Comparison of ENCODE assay signal across 7 cellular contexts in the genomic region with DNA sequence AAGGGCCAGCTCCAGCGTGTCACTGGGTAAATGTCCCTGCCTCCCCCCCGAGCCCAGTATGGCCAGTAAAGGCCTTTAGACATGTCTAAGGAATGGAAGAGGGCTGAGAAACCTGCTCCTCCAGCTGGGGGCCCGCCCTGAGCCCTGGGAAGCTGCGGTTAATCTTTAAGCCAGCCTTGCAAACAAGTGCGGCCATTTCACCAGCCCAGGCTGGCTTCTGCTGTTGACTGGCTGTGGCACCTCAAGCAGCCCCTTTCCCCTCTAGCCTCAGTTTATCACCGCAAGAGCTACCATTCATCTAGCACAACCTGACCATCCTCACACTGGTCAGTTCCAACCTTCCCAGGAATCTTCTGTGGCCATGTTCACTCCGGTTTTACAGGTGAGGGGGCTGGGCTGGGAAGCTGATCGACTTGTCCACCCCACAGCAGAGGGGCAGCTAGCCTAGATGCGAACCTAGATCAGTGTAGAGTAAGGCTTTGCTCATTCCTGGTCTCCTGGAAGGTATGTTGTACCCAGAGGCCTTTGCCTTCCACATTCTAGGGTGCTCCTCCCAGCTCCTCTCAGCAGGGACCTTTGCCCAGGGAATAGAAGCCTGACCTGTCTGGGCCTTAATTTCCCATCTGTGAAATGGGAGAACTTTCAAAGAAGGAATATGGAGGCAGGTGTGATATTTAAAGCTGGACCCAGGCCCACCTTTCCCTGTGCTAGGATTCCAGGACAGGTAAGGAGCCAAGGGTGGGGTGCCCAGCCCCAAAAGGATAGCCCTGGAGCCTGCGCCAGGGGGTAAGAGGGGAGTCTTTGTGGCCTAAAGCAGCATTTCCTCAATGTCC. TPM values are rescaled to one million over a fixed set of nuclear protein-coding genes. Genes with fewer than 3 reads are reported as not detected.
DNase-seq lines count a peak whose midpoint lies in the region; ATAC-seq, FAIRE-seq and TF ChIP-seq lines count a peak whose summit lies in the region.

No MANE protein-coding gene starts in this region.

- peaks cover 31% of the 10 kb centered on the region for H4K20me1 ChIP-seq in smooth muscle cell (ENCODE audit: low read depth)

- TF ChIP-seq CTCF in smooth muscle cell (IDR thresholded peaks at IDR 0.05; ENCODE audit: borderline replicate concordance, insufficient read depth, poor library complexity, severe bottlenecking) = no peak

- H3K4me3 Mint-ChIP-seq in T-helper 17 cell = peak overlapping the region; percentile 83

- FAIRE-seq in GM19239 (lab: Jason Lieb, UNC) = peak; percentile 87

- peaks cover 44% of the 10 kb centered on the region for H3K79me2 ChIP-seq in smooth muscle cell (ENCODE audit: low read depth)

- H3K27me3 Mint-ChIP-seq in T-helper 17 cell = no peaks in the 10 kb centered on the region

- no peak for DNase-seq in GM19239 (ENCODE audit: insufficient read length, low spot score)
- no peak for DNase-seq in T-helper 17 cell
- DNase-seq in islet precursor cell = peak; percentile 91
- no peak for DNase-seq in smooth muscle cell (lab: John Stamatoyannopoulos, UW; ENCODE audit: unreplicated experiment)
- no peak for DNase-seq in stimulated activated CD4-positive, alpha-beta T cell treated with anti-CD3 and anti-CD28 coated beads, Interleukin-1b, Interleukin-23, amount 100 ng/mL, for 48 hours
- DNase-seq in cerebellar cortex (ENCODE audit: low spot score) = no peak

- no peaks in the 10 kb centered on the region for H3F3A ChIP-seq in smooth muscle cell (ENCODE audit: low read depth)

- H2AFZ ChIP-seq in smooth muscle cell (ENCODE audit: low read depth) = no peak overlapping the region

- peaks cover 6% of the 10 kb centered on the region for H3K4me1 ChIP-seq in smooth muscle cell (ENCODE audit: low read depth)

- H3K4me2 ChIP-seq in smooth muscle cell = no peak overlapping the region

- H3K9me3 ChIP-seq in T-helper 17 cell (ENCODE audit: control insufficient read depth, low read length, poor library complexity, severe bottlenecking) (no peaks in the 10 kb centered on the region), smooth muscle cell (replicated peaks; ENCODE audit: low read depth) (no peaks in the 10 kb centered on the region)

- 65% methylated on average over 10 of the region's 10 CpGs for WGBS in smooth muscle cell (ENCODE audit: low lambda C conversion rate)

- H3K36me3 Mint-ChIP-seq in T-helper 17 cell (ENCODE audit: low read depth) = no peaks in the 10 kb centered on the region

- no peak overlapping the region for H3K9ac ChIP-seq in smooth muscle cell (ENCODE audit: low read depth)

- ATAC-seq in T-helper 17 cell (no peak), HG02973 (IDR thresholded peaks at IDR 0.05; ENCODE audit: unreplicated experiment) (no peak)

- no peaks in the 10 kb centered on the region for H3K36me3 ChIP-seq in smooth muscle cell (ENCODE audit: low read depth)

- H3K27ac Mint-ChIP-seq in T-helper 17 cell = peak overlapping the region; percentile 32

- H3K4me3 ChIP-seq in smooth muscle cell = peak overlapping the region; percentile 80

- peak overlapping the region; percentile 45 for H3K27ac ChIP-seq in smooth muscle cell (ENCODE audit: low read depth)

- H3K27me3 ChIP-seq in smooth muscle cell (ENCODE audit: low read depth) = no peaks in the 10 kb centered on the region

- H3K4me1 Mint-ChIP-seq in T-helper 17 cell = peaks cover 18% of the 10 kb centered on the region

RNA-seq across cellular contexts. Expression of gene SRC, which starts 1.2 kb away (rescaled TPM):
- total RNA-seq in T-helper 17 cell = 10 to 100 TPM in 1 of 2 donors, 1 to 10 TPM in 1; 6.2 to 22.8 TPM
- 26.7 and 36.5 TPM in 2 replicates for total RNA-seq in smooth muscle cell
- polyA plus RNA-seq in smooth muscle cell = 26.0 and 47.7 TPM in 2 replicates

RNA-seq across cellular contexts. Expression of gene MANBAL, which starts 55.3 kb away (rescaled TPM):
- total RNA-seq in T-helper 17 cell (1 to 10 TPM; 3.6 to 4.9 TPM), smooth muscle cell (28.1 and 33.7 TPM in 2 replicates)
- 86.2 and 89.0 TPM in 2 replicates for polyA plus RNA-seq in smooth muscle cell
